13 cellular contexts compared by ENCODE assay signal in genomic region chr2:205902041-205902898, GRCh38.
DNase-seq lines count a peak whose midpoint lies in the region; ATAC-seq and TF ChIP-seq lines count a peak whose summit lies in the region.
"Had no signal": no experiment of that assay in that cellular context is flagged by ENCODE, and none has a peak within 500 bp of the region (broad histone marks: within the 10 kb centered on the region; RNA-seq: fewer than 3 reads in every experiment).

No MANE protein-coding gene starts in this region.

- no peaks in the 10 kb centered on the region for H3K9me3 Mint-ChIP-seq in activated CD8-positive, alpha-beta T cell treated with anti-CD3 and anti-CD28 coated beads, Interleukin-2, amount 10 ng/mL, durations not matched to agents 7 days and 5 days (ENCODE audit: insufficient read depth)
- H3K9me3 Mint-ChIP-seq in CD4-positive, alpha-beta T cell = peaks cover 2% of the 10 kb centered on the region

- H3K36me3 Mint-ChIP-seq in activated CD8-positive, alpha-beta T cell treated with anti-CD3 and anti-CD28 coated beads, Interleukin-2, amount 10 ng/mL, durations not matched to agents 7 days and 5 days (ENCODE audit: low read depth) = no peaks in the 10 kb centered on the region
- H3K36me3 Mint-ChIP-seq in CD4-positive, alpha-beta T cell (ENCODE audit: low read depth) = no peaks in the 10 kb centered on the region

- DNase-seq in NCI-H748 (lab: John Stamatoyannopoulos, UW; ENCODE audit: unreplicated experiment) = peak; percentile 93
- peak; percentile 13 for DNase-seq in fibroblast of peridontal ligament (ENCODE audit: extremely low read depth)
- no peak for DNase-seq in osteoblast (ENCODE audit: insufficient read length, low spot score, missing footprints)
- no peak for DNase-seq in AML-193 (lab: John Stamatoyannopoulos, UW)
- no peak for DNase-seq in iPS-NIHi11 (ENCODE audit: low spot score)
- no peak for DNase-seq in activated CD8-positive, alpha-beta T cell treated with anti-CD3 and anti-CD28 coated beads, Interleukin-2, amount 10 ng/mL, durations not matched to agents 7 days and 5 days
- no peak for DNase-seq in CD4-positive, alpha-beta T cell
- DNase-seq: Kasumi-1, PC-9, posterior cingulate gyrus, tibial artery had no signal

- H3K27ac Mint-ChIP-seq in activated CD8-positive, alpha-beta T cell treated with anti-CD3 and anti-CD28 coated beads, Interleukin-2, amount 10 ng/mL, durations not matched to agents 7 days and 5 days = no peak overlapping the region
- H3K27ac Mint-ChIP-seq in CD4-positive, alpha-beta T cell = no peak overlapping the region
- H3K27ac Mint-ChIP-seq: activated T-helper 1 cell treated with anti-CD3 and anti-CD28 coated beads, Interleukin-12 subunit alpha, Interleukin-12 subunit beta, Interleukin-2, Interleukin-4 antibody, amounts not matched to agents 30 ng/mL and 10 ng/mL and 1 ng/mL, durations not matched to agents 14 hours and 24 hours and 36 hours had no signal

- H2AFZ ChIP-seq in osteoblast (ENCODE audit: low read length) = peak overlapping the region; percentile 54
- H2AFZ ChIP-seq: PC-9 had no signal

- H3K4me1 ChIP-seq in HEK293 (ENCODE audit: control insufficient read depth, insufficient read depth, low read length) = no peaks in the 10 kb centered on the region; the same call in 1 of the 2 replicates
- H3K4me1 ChIP-seq in osteoblast (ENCODE audit: insufficient read depth, low read length) = no peaks in the 10 kb centered on the region

- peaks cover 2% of the 10 kb centered on the region for H3K27me3 Mint-ChIP-seq in activated CD8-positive, alpha-beta T cell treated with anti-CD3 and anti-CD28 coated beads, Interleukin-2, amount 10 ng/mL, durations not matched to agents 7 days and 5 days (ENCODE audit: low read depth)
- peaks cover 6% of the 10 kb centered on the region for H3K27me3 Mint-ChIP-seq in CD4-positive, alpha-beta T cell

- H3K27me3 ChIP-seq in osteoblast (ENCODE audit: insufficient read depth, low read length) = peaks cover 4% of the 10 kb centered on the region
- no peaks in the 10 kb centered on the region for H3K27me3 ChIP-seq in CD4-positive, alpha-beta T cell (ENCODE audit: control insufficient read depth, insufficient read depth, low read length)

- H3K9me3 ChIP-seq in HEK293 (ENCODE audit: control insufficient read depth, insufficient read depth, low read depth, low read length) (no peaks in the 10 kb centered on the region), osteoblast (ENCODE audit: low read depth, low read length) (no peaks in the 10 kb centered on the region)
- H3K9me3 ChIP-seq in CD4-positive, alpha-beta T cell (ENCODE audit: control insufficient read depth, low read length) = no peaks in the 10 kb centered on the region
- H3K9me3 ChIP-seq: tibial artery had no signal

- H3K36me3 ChIP-seq in HEK293 (ENCODE audit: control insufficient read depth in 2 of 2, insufficient read depth in 1 of 2, low read length in 2 of 2) (no peaks in the 10 kb centered on the region), osteoblast (ENCODE audit: insufficient read depth, low read length) (no peaks in the 10 kb centered on the region)
- H3K36me3 ChIP-seq: tibial artery had no signal

- no peak for TF ChIP-seq CTCF in HEK293 (tag by site-specific recombination; IDR thresholded peaks at IDR 0.05)
- TF ChIP-seq CTCF in osteoblast (IDR thresholded peaks at IDR 0.05; ENCODE audit: extremely low read depth, low read depth, low read length) = no peak
- no peak for TF ChIP-seq CTCF in CD4-positive, alpha-beta T cell (IDR thresholded peaks at IDR 0.05)

- POLR2A ChIA-PET in HEK293 (lab: Yijun Ruan, JAX) = no interaction called here
- POLR2A ChIA-PET in activated CD8-positive, alpha-beta T cell treated with anti-CD3 and anti-CD28 coated beads, Interleukin-2, amount 10 ng/mL, durations not matched to agents 7 days and 5 days (lab: Charles Lee) = no interaction called here
- POLR2A ChIA-PET in CD4-positive, alpha-beta T cell (lab: Charles Lee) = no interaction called here

- H3K4me3 ChIP-seq in HEK293 (ENCODE audit: low read depth, low read length) (no peak overlapping the region), osteoblast (ENCODE audit: insufficient read depth, low read length) (no peak overlapping the region)
- H3K4me3 ChIP-seq: PC-9, tibial artery had no signal

- no peaks in the 10 kb centered on the region for H3K4me1 Mint-ChIP-seq in activated CD8-positive, alpha-beta T cell treated with anti-CD3 and anti-CD28 coated beads, Interleukin-2, amount 10 ng/mL, durations not matched to agents 7 days and 5 days (ENCODE audit: low read depth)
- H3K4me1 Mint-ChIP-seq in CD4-positive, alpha-beta T cell (ENCODE audit: low read depth) = no peaks in the 10 kb centered on the region

- intact Hi-C loops in CD4-positive, alpha-beta T cell (cut with DNase I, micrococcal nuclease) = no loop called here

- ATAC-seq in activated CD8-positive, alpha-beta T cell treated with anti-CD3 and anti-CD28 coated beads, Interleukin-2, amount 10 ng/mL, durations not matched to agents 7 days and 5 days = no peak
- no peak for ATAC-seq in CD4-positive, alpha-beta T cell (ENCODE audit: poor library complexity)

- CTCF ChIA-PET in HEK293 (lab: Yijun Ruan, JAX) = interaction anchor here (0.7 to 3.1 kb wide), 3 partner anchors 24 to 129 kb away, joined by 3 to 7 read pairs (median 3); no protein-coding TSS in a partner anchor
- CTCF ChIA-PET in activated CD8-positive, alpha-beta T cell treated with anti-CD3 and anti-CD28 coated beads, Interleukin-2, amount 10 ng/mL, durations not matched to agents 7 days and 5 days (lab: Charles Lee) = interaction anchor here (1.9 kb wide), 1 partner anchor 24 kb away, joined by 5 read pairs; no protein-coding TSS in a partner anchor
- CTCF ChIA-PET in CD4-positive, alpha-beta T cell (lab: Charles Lee) = no interaction called here

- H4K20me1 ChIP-seq in osteoblast (ENCODE audit: insufficient read depth, low read length) = no peaks in the 10 kb centered on the region

- H3K4me2 ChIP-seq in osteoblast (ENCODE audit: insufficient read depth, low read length) = peak overlapping the region; percentile 63
- H3K4me2 ChIP-seq: PC-9 had no signal

- no peak overlapping the region for H3K27ac ChIP-seq in HEK293 (ENCODE audit: extremely low read depth, low read depth, low read length)
- no peak overlapping the region for H3K27ac ChIP-seq in osteoblast (ENCODE audit: low read depth, low read length)
- no peak overlapping the region for H3K27ac ChIP-seq in CD4-positive, alpha-beta T cell (ENCODE audit: low read depth, low read length)
- H3K27ac ChIP-seq: PC-9, tibial artery had no signal

- no peak overlapping the region for H3K4me3 Mint-ChIP-seq in activated CD8-positive, alpha-beta T cell treated with anti-CD3 and anti-CD28 coated beads, Interleukin-2, amount 10 ng/mL, durations not matched to agents 7 days and 5 days
- H3K4me3 Mint-ChIP-seq in CD4-positive, alpha-beta T cell = no peak overlapping the region
- H3K4me3 Mint-ChIP-seq: activated T-helper 1 cell treated with anti-CD3 and anti-CD28 coated beads, Interleukin-12 subunit alpha, Interleukin-12 subunit beta, Interleukin-2, Interleukin-4 antibody, amounts not matched to agents 30 ng/mL and 10 ng/mL and 1 ng/mL, durations not matched to agents 14 hours and 24 hours and 36 hours had no signal

- H3K79me2 ChIP-seq in osteoblast (ENCODE audit: insufficient read depth, low read length) = no peaks in the 10 kb centered on the region

TF ChIP-seq in HEK293, 187 proteins besides CTCF, POLR2A, EP300 and RAD21 (continues in another document):
- TF ChIP-seq ZNF221 (tag by site-specific recombination; IDR thresholded peaks at IDR 0.05; ENCODE audit: borderline replicate concordance) (no peak), BCL6B (tag by site-specific recombination; IDR thresholded peaks at IDR 0.05) (no peak), KLF7 (tag by site-specific recombination; IDR thresholded peaks at IDR 0.05; ENCODE audit: borderline replicate concordance) (no peak), ZNF610 (tag by site-specific recombination; IDR thresholded peaks at IDR 0.05; ENCODE audit: borderline replicate concordance) (no peak), ZSCAN5A (tag by site-specific recombination; IDR thresholded peaks at IDR 0.05) (no peak), ZNF571 (tag by site-specific recombination; IDR thresholded peaks at IDR 0.05) (no peak), ZBTB48 (tag by site-specific recombination; IDR thresholded peaks at IDR 0.05) (no peak), ZNF623 (tag by site-specific recombination; IDR thresholded peaks at IDR 0.05) (no peak), ZFP41 (tag by site-specific recombination; IDR thresholded peaks at IDR 0.05; ENCODE audit: borderline replicate concordance) (no peak), FEZF1 (tag by site-specific recombination; IDR thresholded peaks at IDR 0.05) (peak; percentile 70)
- TF ChIP-seq, protein P1, sequence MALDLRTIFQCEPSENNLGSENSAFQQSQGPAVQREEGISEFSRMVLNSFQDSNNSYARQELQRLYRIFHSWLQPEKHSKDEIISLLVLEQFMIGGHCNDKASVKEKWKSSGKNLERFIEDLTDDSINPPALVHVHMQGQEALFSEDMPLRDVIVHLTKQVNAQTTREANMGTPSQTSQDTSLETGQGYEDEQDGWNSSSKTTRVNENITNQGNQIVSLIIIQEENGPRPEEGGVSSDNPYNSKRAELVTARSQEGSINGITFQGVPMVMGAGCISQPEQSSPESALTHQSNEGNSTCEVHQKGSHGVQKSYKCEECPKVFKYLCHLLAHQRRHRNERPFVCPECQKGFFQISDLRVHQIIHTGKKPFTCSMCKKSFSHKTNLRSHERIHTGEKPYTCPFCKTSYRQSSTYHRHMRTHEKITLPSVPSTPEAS (tag by site-specific recombination; IDR thresholded peaks at IDR 0.05) = 0 out of 2 replicates have a peak, but pooled peaks have one; percentile 37

Comparison
In these comparisons a context has a peak if more than half of its experiments do, and no peak if none do; other contexts are left out.
1. DNase-seq: peak in NCI-H748 (single experiment) and fibroblast of peridontal ligament (single experiment); none in osteoblast (single experiment), AML-193 (0 of 2), iPS-NIHi11 (single experiment), activated CD8-positive, alpha-beta T cell treated with anti-CD3 and anti-CD28 coated beads, Interleukin-2, amount 10 ng/mL, durations not matched to agents 7 days and 5 days (single experiment) and CD4-positive, alpha-beta T cell (0 of 10).